In genomic region chr19:4657262-4657661, GRCh38 we compare ENCODE assay signal across 21 cellular contexts.
"Had no signal": no experiment of that assay in that cellular context is flagged by ENCODE, and none has a peak within 500 bp of the region (broad histone marks: within the 10 kb centered on the region; RNA-seq: fewer than 3 reads in every experiment).

No MANE protein-coding gene starts in this region.

- H3K4me1 ChIP-seq: left lung, lower lobe of right lung, right atrium auricular region, testis, upper lobe of right lung, vagina had no signal

- H3K9me3 ChIP-seq: gastrocnemius medialis, left lung, lower lobe of right lung, testis, upper lobe of right lung, vagina had no signal

- FAIRE-seq: keratinocyte, small intestine had no signal

- H3K27ac Mint-ChIP-seq: stimulated activated naive CD8-positive, alpha-beta T cell treated with anti-CD3 and anti-CD28 coated beads, Interleukin-15, Interleukin-2, amounts not matched to agents 100 ng/mL and 50 ng/mL, for 24 hours had no signal

- H3K4me3 ChIP-seq: dorsolateral prefrontal cortex, gastrocnemius medialis, heart right ventricle, left lung, lower lobe of right lung, ovary, right atrium auricular region, testis, tibial nerve, upper lobe of right lung, vagina had no signal

- H3K27ac ChIP-seq: gastrocnemius medialis, heart right ventricle, left lung, lower lobe of right lung, ovary, right atrium auricular region, testis, upper lobe of right lung, vagina had no signal

- H3K27me3 Mint-ChIP-seq: naive B cell; stimulated activated naive CD8-positive, alpha-beta T cell treated with anti-CD3 and anti-CD28 coated beads, Interleukin-15, Interleukin-2, amounts not matched to agents 100 ng/mL and 50 ng/mL, for 24 hours had no signal

- H3K27me3 ChIP-seq: dorsolateral prefrontal cortex, gastrocnemius medialis, heart right ventricle, left lung, ovary, right atrium auricular region, testis, tibial nerve, upper lobe of right lung, vagina had no signal

- H3K9me3 Mint-ChIP-seq: naive B cell; stimulated activated naive CD8-positive, alpha-beta T cell treated with anti-CD3 and anti-CD28 coated beads, Interleukin-15, Interleukin-2, amounts not matched to agents 100 ng/mL and 50 ng/mL, for 24 hours had no signal

- DNase-seq: cortex of kidney; dorsolateral prefrontal cortex; effector CD8-positive, alpha-beta T cell; gastrocnemius medialis; heart right ventricle; hypothalamus; left lung; lower lobe of right lung; mesenchymal stem cell; naive B cell; ovary; small intestine; stimulated activated CD4-positive, alpha-beta T cell treated with anti-CD3 and anti-CD28 coated beads, Interleukin-12 subunit alpha, Interleukin-12 subunit beta, amount 100 ng/mL, for 4 hours; testis; upper lobe of right lung had no signal

- H3K4me3 Mint-ChIP-seq: naive B cell; stimulated activated naive CD8-positive, alpha-beta T cell treated with anti-CD3 and anti-CD28 coated beads, Interleukin-15, Interleukin-2, amounts not matched to agents 100 ng/mL and 50 ng/mL, for 24 hours had no signal

- ATAC-seq: esophagus mucosa, gastrocnemius medialis, heart right ventricle, left lung, lower lobe of right lung, upper lobe of right lung had no signal
